Comparison of ENCODE assay signal across 1 cellular context in genomic region chr1:148388260-148389026, GRCh38.
TF ChIP-seq lines count a peak whose summit lies in the region.

No MANE protein-coding gene starts in this region.

TF ChIP-seq in HepG2, 621 proteins besides CTCF, POLR2A, EP300 and RAD21 (continued from another document and continues in another):
- TF ChIP-seq ZBTB4 (CRISPR knock-in tag; IDR thresholded peaks at IDR 0.05; ENCODE audit: borderline replicate concordance) (no peak), MIER2 (CRISPR knock-in tag; IDR thresholded peaks at IDR 0.05) (no peak), ELF1 (CRISPR knock-in tag; IDR thresholded peaks at IDR 0.05) (no peak), SMAD9 (CRISPR knock-in tag; IDR thresholded peaks at IDR 0.05) (no peak), ZNF570 (CRISPR knock-in tag; IDR thresholded peaks at IDR 0.05; ENCODE audit: borderline replicate concordance) (no peak), ZNF20 (CRISPR knock-in tag; IDR thresholded peaks at IDR 0.05) (no peak), ZBTB49 (CRISPR knock-in tag; IDR thresholded peaks at IDR 0.05; ENCODE audit: borderline replicate concordance) (no peak), MAZ (IDR thresholded peaks at IDR 0.05; ENCODE audit: borderline replicate concordance, low read depth, low read length) (no peak), MAZ (CRISPR knock-in tag; IDR thresholded peaks at IDR 0.05; ENCODE audit: low read depth) (no peak), ZFP90 (CRISPR knock-in tag; IDR thresholded peaks at IDR 0.05; ENCODE audit: borderline replicate concordance) (0 out of 2 replicates have a peak, but pooled peaks have one; percentile 66), POLR2AphosphoS5 (IDR thresholded peaks at IDR 0.05; ENCODE audit: low read depth, low read length) (peak; percentile 80), SP4 (CRISPR knock-in tag; IDR thresholded peaks at IDR 0.05) (peak; percentile 70), GTF2F1 (IDR thresholded peaks at IDR 0.05; ENCODE audit: low read length) (no peak; the same call in 1 of the 2 replicates), FLYWCH1 (CRISPR knock-in tag; IDR thresholded peaks at IDR 0.05) (0 out of 2 replicates have a peak, but pooled peaks have one; percentile 81), IKZF1 (IDR thresholded peaks at IDR 0.05) (no peak), HOXD1 (CRISPR knock-in tag; IDR thresholded peaks at IDR 0.05) (no peak), LCORL (IDR thresholded peaks at IDR 0.05) (peak; percentile 24; the same call in 1 of the 2 replicates), LCORL (CRISPR knock-in tag; IDR thresholded peaks at IDR 0.05) (no peak), RARG (CRISPR knock-in tag; IDR thresholded peaks at IDR 0.05; ENCODE audit: low read depth) (no peak), IKZF4 (CRISPR knock-in tag; IDR thresholded peaks at IDR 0.05; ENCODE audit: borderline replicate concordance, low read depth, not compliant biosample characterization) (no peak), KDM5B (CRISPR knock-in tag; IDR thresholded peaks at IDR 0.05; ENCODE audit: borderline replicate concordance) (peak; percentile 35; the same call in 1 of the 2 replicates), ZNF83 (CRISPR knock-in tag; IDR thresholded peaks at IDR 0.05; ENCODE audit: borderline replicate concordance) (no peak), CSRNP2 (CRISPR knock-in tag; conservative IDR thresholded peaks at IDR 0.05; ENCODE audit: low read depth) (no peak), ZNF354B (CRISPR knock-in tag; IDR thresholded peaks at IDR 0.05) (no peak), HIVEP1 (CRISPR knock-in tag; IDR thresholded peaks at IDR 0.05) (peak; percentile 75; the same call in 1 of the 2 replicates), TBP (CRISPR knock-in tag; IDR thresholded peaks at IDR 0.05) (no peak), ZNF3 (CRISPR knock-in tag; IDR thresholded peaks at IDR 0.05) (no peak), ZNF484 (CRISPR knock-in tag; IDR thresholded peaks at IDR 0.05; ENCODE audit: borderline replicate concordance, low read depth) (no peak), ETV5 (CRISPR knock-in tag; IDR thresholded peaks at IDR 0.05; ENCODE audit: borderline replicate concordance) (no peak), MXD4 (CRISPR knock-in tag; IDR thresholded peaks at IDR 0.05) (no peak), MAFG (CRISPR knock-in tag; IDR thresholded peaks at IDR 0.05) (no peak), ZNF564 (CRISPR knock-in tag; IDR thresholded peaks at IDR 0.05) (no peak)
- TF ChIP-seq, protein P1, sequence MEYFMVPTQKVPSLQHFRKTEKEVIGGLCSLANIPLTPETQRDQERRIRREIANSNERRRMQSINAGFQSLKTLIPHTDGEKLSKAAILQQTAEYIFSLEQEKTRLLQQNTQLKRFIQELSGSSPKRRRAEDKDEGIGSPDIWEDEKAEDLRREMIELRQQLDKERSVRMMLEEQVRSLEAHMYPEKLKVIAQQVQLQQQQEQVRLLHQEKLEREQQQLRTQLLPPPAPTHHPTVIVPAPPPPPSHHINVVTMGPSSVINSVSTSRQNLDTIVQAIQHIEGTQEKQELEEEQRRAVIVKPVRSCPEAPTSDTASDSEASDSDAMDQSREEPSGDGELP (IDR thresholded peaks at IDR 0.05; ENCODE audit: borderline replicate concordance, low read depth) = 0 out of 2 replicates have a peak, but pooled peaks have one; percentile 46
- TF ChIP-seq, protein P2, sequence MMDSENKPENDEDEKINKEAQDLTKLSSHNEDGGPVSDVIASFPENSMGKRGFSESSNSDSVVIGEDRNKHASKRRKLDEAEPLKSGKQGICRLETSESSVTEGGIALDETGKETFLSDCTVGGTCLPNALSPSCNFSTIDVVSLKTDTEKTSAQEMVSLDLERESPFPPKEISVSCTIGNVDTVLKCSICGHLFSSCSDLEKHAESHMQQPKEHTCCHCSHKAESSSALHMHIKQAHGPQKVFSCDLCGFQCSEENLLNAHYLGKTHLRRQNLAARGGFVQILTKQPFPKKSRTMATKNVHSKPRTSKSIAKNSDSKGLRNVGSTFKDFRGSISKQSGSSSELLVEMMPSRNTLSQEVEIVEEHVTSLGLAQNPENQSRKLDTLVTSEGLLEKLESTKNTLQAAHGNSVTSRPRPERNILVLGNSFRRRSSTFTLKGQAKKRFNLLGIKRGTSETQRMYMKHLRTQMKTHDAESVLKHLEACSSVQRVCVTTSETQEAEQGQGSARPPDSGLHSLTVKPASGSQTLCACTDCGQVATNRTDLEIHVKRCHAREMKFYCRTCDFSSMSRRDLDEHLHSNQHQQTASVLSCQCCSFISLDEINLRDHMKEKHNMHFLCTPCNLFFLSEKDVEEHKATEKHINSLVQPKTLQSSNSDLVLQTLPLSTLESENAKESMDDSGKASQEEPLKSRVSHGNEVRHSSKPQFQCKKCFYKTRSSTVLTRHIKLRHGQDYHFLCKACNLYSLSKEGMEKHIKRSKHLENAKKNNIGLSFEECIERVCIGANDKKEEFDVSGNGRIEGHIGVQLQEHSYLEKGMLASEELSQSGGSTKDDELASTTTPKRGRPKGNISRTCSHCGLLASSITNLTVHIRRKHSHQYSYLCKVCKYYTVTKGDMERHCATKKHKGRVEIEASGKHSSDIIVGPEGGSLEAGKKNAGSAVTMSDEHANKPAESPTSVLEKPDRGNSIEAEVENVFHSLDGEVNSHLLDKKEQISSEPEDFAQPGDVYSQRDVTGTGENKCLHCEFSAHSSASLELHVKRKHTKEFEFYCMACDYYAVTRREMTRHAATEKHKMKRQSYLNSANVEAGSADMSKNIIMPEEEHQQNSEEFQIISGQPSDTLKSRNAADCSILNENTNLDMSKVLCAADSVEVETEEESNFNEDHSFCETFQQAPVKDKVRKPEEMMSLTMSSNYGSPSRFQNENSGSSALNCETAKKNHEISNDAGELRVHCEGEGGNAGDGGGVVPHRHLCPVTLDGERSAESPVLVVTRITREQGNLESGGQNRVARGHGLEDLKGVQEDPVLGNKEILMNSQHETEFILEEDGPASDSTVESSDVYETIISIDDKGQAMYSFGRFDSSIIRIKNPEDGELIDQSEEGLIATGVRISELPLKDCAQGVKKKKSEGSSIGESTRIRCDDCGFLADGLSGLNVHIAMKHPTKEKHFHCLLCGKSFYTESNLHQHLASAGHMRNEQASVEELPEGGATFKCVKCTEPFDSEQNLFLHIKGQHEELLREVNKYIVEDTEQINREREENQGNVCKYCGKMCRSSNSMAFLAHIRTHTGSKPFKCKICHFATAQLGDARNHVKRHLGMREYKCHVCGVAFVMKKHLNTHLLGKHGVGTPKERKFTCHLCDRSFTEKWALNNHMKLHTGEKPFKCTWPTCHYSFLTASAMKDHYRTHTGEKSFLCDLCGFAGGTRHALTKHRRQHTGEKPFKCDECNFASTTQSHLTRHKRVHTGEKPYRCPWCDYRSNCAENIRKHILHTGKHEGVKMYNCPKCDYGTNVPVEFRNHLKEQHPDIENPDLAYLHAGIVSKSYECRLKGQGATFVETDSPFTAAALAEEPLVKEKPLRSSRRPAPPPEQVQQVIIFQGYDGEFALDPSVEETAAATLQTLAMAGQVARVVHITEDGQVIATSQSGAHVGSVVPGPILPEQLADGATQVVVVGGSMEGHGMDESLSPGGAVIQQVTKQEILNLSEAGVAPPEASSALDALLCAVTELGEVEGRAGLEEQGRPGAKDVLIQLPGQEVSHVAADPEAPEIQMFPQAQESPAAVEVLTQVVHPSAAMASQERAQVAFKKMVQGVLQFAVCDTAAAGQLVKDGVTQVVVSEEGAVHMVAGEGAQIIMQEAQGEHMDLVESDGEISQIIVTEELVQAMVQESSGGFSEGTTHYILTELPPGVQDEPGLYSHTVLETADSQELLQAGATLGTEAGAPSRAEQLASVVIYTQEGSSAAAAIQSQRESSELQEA (CRISPR knock-in tag; IDR thresholded peaks at IDR 0.05; ENCODE audit: not compliant biosample characterization) = no peak
- TF ChIP-seq, protein P3, sequence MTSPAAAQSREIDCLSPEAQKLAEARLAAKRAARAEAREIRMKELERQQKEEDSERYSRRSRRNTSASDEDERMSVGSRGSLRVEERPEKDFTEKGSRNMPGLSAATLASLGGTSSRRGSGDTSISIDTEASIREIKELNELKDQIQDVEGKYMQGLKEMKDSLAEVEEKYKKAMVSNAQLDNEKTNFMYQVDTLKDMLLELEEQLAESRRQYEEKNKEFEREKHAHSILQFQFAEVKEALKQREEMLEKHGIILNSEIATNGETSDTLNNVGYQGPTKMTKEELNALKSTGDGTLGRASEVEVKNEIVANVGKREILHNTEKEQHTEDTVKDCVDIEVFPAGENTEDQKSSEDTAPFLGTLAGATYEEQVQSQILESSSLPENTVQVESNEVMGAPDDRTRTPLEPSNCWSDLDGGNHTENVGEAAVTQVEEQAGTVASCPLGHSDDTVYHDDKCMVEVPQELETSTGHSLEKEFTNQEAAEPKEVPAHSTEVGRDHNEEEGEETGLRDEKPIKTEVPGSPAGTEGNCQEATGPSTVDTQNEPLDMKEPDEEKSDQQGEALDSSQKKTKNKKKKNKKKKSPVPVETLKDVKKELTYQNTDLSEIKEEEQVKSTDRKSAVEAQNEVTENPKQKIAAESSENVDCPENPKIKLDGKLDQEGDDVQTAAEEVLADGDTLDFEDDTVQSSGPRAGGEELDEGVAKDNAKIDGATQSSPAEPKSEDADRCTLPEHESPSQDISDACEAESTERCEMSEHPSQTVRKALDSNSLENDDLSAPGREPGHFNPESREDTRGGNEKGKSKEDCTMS (CRISPR knock-in tag; conservative IDR thresholded peaks at IDR 0.05) = no peak
- TF ChIP-seq, protein P4, sequence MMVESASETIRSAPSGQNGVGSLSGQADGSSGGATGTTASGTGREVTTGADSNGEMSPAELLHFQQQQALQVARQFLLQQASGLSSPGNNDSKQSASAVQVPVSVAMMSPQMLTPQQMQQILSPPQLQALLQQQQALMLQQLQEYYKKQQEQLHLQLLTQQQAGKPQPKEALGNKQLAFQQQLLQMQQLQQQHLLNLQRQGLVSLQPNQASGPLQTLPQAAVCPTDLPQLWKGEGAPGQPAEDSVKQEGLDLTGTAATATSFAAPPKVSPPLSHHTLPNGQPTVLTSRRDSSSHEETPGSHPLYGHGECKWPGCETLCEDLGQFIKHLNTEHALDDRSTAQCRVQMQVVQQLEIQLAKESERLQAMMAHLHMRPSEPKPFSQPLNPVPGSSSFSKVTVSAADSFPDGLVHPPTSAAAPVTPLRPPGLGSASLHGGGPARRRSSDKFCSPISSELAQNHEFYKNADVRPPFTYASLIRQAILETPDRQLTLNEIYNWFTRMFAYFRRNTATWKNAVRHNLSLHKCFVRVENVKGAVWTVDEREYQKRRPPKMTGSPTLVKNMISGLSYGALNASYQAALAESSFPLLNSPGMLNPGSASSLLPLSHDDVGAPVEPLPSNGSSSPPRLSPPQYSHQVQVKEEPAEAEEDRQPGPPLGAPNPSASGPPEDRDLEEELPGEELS (CRISPR knock-in tag; IDR thresholded peaks at IDR 0.05) = no peak
- TF ChIP-seq, protein P5, sequence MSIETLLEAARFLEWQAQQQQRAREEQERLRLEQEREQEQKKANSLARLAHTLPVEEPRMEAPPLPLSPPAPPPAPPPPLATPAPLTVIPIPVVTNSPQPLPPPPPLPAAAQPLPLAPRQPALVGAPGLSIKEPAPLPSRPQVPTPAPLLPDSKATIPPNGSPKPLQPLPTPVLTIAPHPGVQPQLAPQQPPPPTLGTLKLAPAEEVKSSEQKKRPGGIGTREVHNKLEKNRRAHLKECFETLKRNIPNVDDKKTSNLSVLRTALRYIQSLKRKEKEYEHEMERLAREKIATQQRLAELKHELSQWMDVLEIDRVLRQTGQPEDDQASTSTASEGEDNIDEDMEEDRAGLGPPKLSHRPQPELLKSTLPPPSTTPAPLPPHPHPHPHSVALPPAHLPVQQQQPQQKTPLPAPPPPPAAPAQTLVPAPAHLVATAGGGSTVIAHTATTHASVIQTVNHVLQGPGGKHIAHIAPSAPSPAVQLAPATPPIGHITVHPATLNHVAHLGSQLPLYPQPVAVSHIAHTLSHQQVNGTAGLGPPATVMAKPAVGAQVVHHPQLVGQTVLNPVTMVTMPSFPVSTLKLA (IDR thresholded peaks at IDR 0.05) = no peak
